ENCODE assay signal across 12 cellular contexts in the genomic region with DNA sequence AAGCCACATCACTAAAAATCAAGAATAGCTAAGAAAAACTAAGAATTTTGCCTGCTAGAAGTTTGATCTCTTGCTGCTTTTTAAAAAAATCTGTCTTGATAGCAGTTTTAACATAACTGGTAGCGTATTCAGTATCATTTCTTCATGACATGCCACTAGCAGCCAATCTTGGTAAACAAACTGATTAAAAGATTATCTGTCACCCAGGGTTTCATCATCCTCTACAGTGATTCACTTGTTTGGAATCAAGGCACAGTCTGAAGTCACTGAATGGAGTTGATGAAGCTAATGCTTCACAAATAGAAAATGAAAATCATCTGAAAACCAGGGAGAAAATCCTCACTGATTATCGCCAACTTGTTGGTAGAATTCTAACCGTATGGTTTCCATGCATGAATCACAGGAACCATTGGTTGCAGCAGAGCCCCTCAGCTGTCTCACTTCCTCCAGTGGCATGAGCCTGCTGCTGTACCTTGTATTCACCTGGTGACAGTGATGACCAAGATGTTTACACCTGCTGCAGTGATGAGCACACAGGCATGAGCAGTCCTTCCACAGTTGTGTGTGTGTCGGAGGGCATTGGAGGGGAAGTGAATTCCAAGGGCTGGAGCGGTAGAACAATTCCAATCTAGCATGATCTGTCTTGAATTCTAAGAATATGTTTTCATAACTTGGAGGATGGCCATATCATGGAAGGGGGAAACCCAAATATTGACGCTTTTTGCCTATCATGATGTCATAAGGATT.
DNase-seq lines count a peak whose midpoint lies in the region; ATAC-seq, FAIRE-seq and TF ChIP-seq lines count a peak whose summit lies in the region.
"Had no signal": no experiment of that assay in that cellular context is flagged by ENCODE, and none has a peak within 500 bp of the region (broad histone marks: within the 10 kb centered on the region; RNA-seq: fewer than 3 reads in every experiment).

No MANE protein-coding gene starts in this region.

- WGBS in testis, 2 donors, result 82 to 89% methylated on average over 6 of the region's 6 CpGs

- H3K4me3 ChIP-seq in AG10803 (ENCODE audit: low read length) (peak overlapping the region; percentile 46), bronchial epithelial cell (ENCODE audit: low read depth, low read length) (no peak overlapping the region), testis (no peak overlapping the region)
- H3K4me3 ChIP-seq: upper lobe of left lung had no signal

- H3K27ac ChIP-seq in testis, result no peak overlapping the region

- intact Hi-C loops in testis (cut with DNase I; ENCODE audit: low total_unique reads), result no loop called here

- no peak for ATAC-seq in GM21737 (IDR thresholded peaks at IDR 0.05; ENCODE audit: unreplicated experiment)
- ATAC-seq: naive thymus-derived CD4-positive, alpha-beta T cell had no signal

- H3K4me1 ChIP-seq in testis, result peaks cover 3% of the 10 kb centered on the region

- no peaks in the 10 kb centered on the region for H3K9me3 ChIP-seq in testis
- H3K9me3 ChIP-seq: upper lobe of left lung had no signal

- DNase-seq in AG10803 (ENCODE audit: low read depth), result peak; percentile 86
- DNase-seq in HS-5 (ENCODE audit: low read depth), result peak; percentile 79
- DNase-seq in bronchial epithelial cell (ENCODE audit: low read depth), result peak; percentile 85
- DNase-seq in myocyte (ENCODE audit: low read depth), result peak; percentile 79
- DNase-seq in testis, result no peak
- no peak for DNase-seq in Kasumi-1 (lab: John Stamatoyannopoulos, UW)
- no peak for DNase-seq in frontal cortex (ENCODE audit: low spot score in 2 of 2)
- DNase-seq: MM.1S; naive thymus-derived CD4-positive, alpha-beta T cell; stimulated activated CD4-positive, alpha-beta T cell treated with anti-CD3 and anti-CD28 coated beads, Interleukin-4, amount 100 ng/mL, for 1 hour; upper lobe of left lung had no signal

- H3K36me3 ChIP-seq in bronchial epithelial cell (ENCODE audit: control insufficient read depth, insufficient read depth, low read length), result no peaks in the 10 kb centered on the region
- no peaks in the 10 kb centered on the region for H3K36me3 ChIP-seq in testis (ENCODE audit: low read depth, missing control alignments)
- H3K36me3 ChIP-seq: upper lobe of left lung had no signal

- FAIRE-seq in bronchial epithelial cell (lab: Jason Lieb, UNC), result peak; percentile 23
- FAIRE-seq in frontal cortex (lab: Jason Lieb, UNC), result no peak

- TF ChIP-seq CTCF in AG10803 (conservative IDR thresholded peaks at IDR 0.05; ENCODE audit: low read length), result no peak
- no peak for TF ChIP-seq CTCF in bronchial epithelial cell (IDR thresholded peaks at IDR 0.05; ENCODE audit: insufficient read depth, low read length, severe bottlenecking)
- TF ChIP-seq CTCF in testis (IDR thresholded peaks at IDR 0.05), result no peak

- H3K27me3 ChIP-seq in bronchial epithelial cell (ENCODE audit: control insufficient read depth, insufficient read depth, low read length) (no peaks in the 10 kb centered on the region), testis (no peaks in the 10 kb centered on the region)
- H3K27me3 ChIP-seq: upper lobe of left lung had no signal

- no peak for TF ChIP-seq POLR2A in testis (IDR thresholded peaks at IDR 0.05)

Comparison
In these comparisons a context has a peak if more than half of its experiments do, and no peak if none do; other contexts are left out.
1. DNase-seq: peak in AG10803 (single experiment), HS-5 (single experiment), bronchial epithelial cell (single experiment) and myocyte (single experiment); none in testis (single experiment), Kasumi-1 (0 of 2) and frontal cortex (0 of 2).